11 cellular contexts compared by ENCODE assay signal in genomic region chr10:625335-625699, GRCh38.
DNase-seq lines count a peak whose midpoint lies in the region; ATAC-seq and TF ChIP-seq lines count a peak whose summit lies in the region.
"Had no signal": no experiment of that assay in that cellular context is flagged by ENCODE, and none has a peak within 500 bp of the region (broad histone marks: within the 10 kb centered on the region; RNA-seq: fewer than 3 reads in every experiment).

No MANE protein-coding gene starts in this region.

- no peaks in the 10 kb centered on the region for H3K27me3 Mint-ChIP-seq in endodermal cell (ENCODE audit: insufficient read depth)
- peaks cover 14 to 22% of the 10 kb centered on the region in 2 donors for H3K27me3 Mint-ChIP-seq in natural killer cell (ENCODE audit: low read depth in 2 of 2)

- H3K36me3 ChIP-seq in NT2/D1 (ENCODE audit: insufficient read depth, insufficient read length, low read length) (peaks cover 8% of the 10 kb centered on the region), endodermal cell (ENCODE audit: control insufficient read depth, insufficient read depth, low read length) (peaks cover 3% of the 10 kb centered on the region), mucosa of descending colon (ENCODE audit: low read depth) (no peaks in the 10 kb centered on the region)

- no peak overlapping the region for H3K4me3 ChIP-seq in NT2/D1 (ENCODE audit: insufficient read length, low read depth)
- H3K4me3 ChIP-seq in endodermal cell (ENCODE audit: low read length): no peak overlapping the region
- H3K4me3 ChIP-seq in mucosa of descending colon: no peak overlapping the region

- H3K9me3 ChIP-seq in NT2/D1 (ENCODE audit: insufficient read depth, low read length): no peaks in the 10 kb centered on the region
- no peaks in the 10 kb centered on the region for H3K9me3 ChIP-seq in endodermal cell (ENCODE audit: control insufficient read depth, low read length)
- no peaks in the 10 kb centered on the region for H3K9me3 ChIP-seq in mucosa of descending colon

- H3K36me3 Mint-ChIP-seq in endodermal cell (ENCODE audit: low read depth): peaks cover 4% of the 10 kb centered on the region
- no peaks in the 10 kb centered on the region for H3K36me3 Mint-ChIP-seq in natural killer cell

- H3K9ac ChIP-seq in NT2/D1 (ENCODE audit: insufficient read length, low read depth): peak overlapping the region; percentile 56
- peak overlapping the region; percentile 43 for H3K9ac ChIP-seq in endodermal cell (ENCODE audit: extremely low read depth, low read length, poor library complexity, severe bottlenecking)

- H3K4me1 Mint-ChIP-seq in endodermal cell: peaks cover 17% of the 10 kb centered on the region
- peaks cover 0 to 8% of the 10 kb centered on the region in 2 donors for H3K4me1 Mint-ChIP-seq in natural killer cell
- H3K4me1 Mint-ChIP-seq: activated naive CD8-positive, alpha-beta T cell treated with anti-CD3 and anti-CD28 coated beads, Interleukin-2, amount 50 U/mL, for 24 hours had no signal

- H3K27ac ChIP-seq in endodermal cell (ENCODE audit: low read depth, low read length) (peak overlapping the region; percentile 91), temporal lobe (ENCODE audit: low read depth, low read length) (peak overlapping the region; percentile 99)

- 52 to 70% methylated on average over 17 of the region's 17 CpGs for WGBS in endodermal cell (ENCODE audit: insufficient coverage in 1 of 2, insufficient read length in 1 of 2), 2 experiments

- H3K9me3 Mint-ChIP-seq in endodermal cell: no peaks in the 10 kb centered on the region
- H3K9me3 Mint-ChIP-seq in natural killer cell: no peaks in the 10 kb centered on the region
- H3K9me3 Mint-ChIP-seq: activated naive CD8-positive, alpha-beta T cell treated with anti-CD3 and anti-CD28 coated beads, Interleukin-2, amount 50 U/mL, for 24 hours had no signal

- TF ChIP-seq CTCF in endodermal cell (conservative IDR thresholded peaks at IDR 0.05) (no peak), mucosa of descending colon (IDR thresholded peaks at IDR 0.05) (no peak), GM10266 (IDR thresholded peaks at IDR 0.05; ENCODE audit: control insufficient read depth, insufficient read depth, low read depth, missing control alignments) (no peak), natural killer cell (IDR thresholded peaks at IDR 0.05) (no peak)

- H3K4me3 Mint-ChIP-seq in endodermal cell (no peak overlapping the region), natural killer cell (no peak overlapping the region)
- H3K4me3 Mint-ChIP-seq: activated naive CD8-positive, alpha-beta T cell treated with anti-CD3 and anti-CD28 coated beads, Interleukin-2, amount 50 U/mL, for 24 hours had no signal

- no peaks in the 10 kb centered on the region for H3K27me3 ChIP-seq in NT2/D1 (ENCODE audit: insufficient read depth, insufficient read length)
- H3K27me3 ChIP-seq in endodermal cell (ENCODE audit: control insufficient read depth, insufficient read depth, low read length, poor library complexity, severe bottlenecking): no peaks in the 10 kb centered on the region

- DNase-seq in NT2/D1 (ENCODE audit: low read depth, low spot score) (no peak), endodermal cell (peak; percentile 55), mucosa of descending colon (peak in 1 of 3 donors; percentile 26), GM10266 (ENCODE audit: extremely low spot score) (no peak), natural killer cell (no peak)
- DNase-seq: activated naive CD8-positive, alpha-beta T cell treated with anti-CD3 and anti-CD28 coated beads, Interleukin-2, amount 50 U/mL, for 24 hours; NCI-H446 treated with DMSO at 0.1 percent for 48 hours; stimulated activated CD4-positive, alpha-beta T cell treated with anti-CD3 and anti-CD28 coated beads, Interleukin-4, amount 100 ng/mL, for 4 hours had no signal

- peak; percentile 15 for ATAC-seq in mucosa of descending colon
- ATAC-seq in HG03521 (IDR thresholded peaks at IDR 0.05; ENCODE audit: unreplicated experiment): no peak
- no peak for ATAC-seq in natural killer cell
- ATAC-seq in GM18867 (IDR thresholded peaks at IDR 0.05; ENCODE audit: unreplicated experiment): no peak
- ATAC-seq: activated naive CD8-positive, alpha-beta T cell treated with anti-CD3 and anti-CD28 coated beads, Interleukin-2, amount 50 U/mL, for 24 hours had no signal

- H3K27ac Mint-ChIP-seq in endodermal cell (peak overlapping the region; percentile 91), natural killer cell (no peak overlapping the region)
- H3K27ac Mint-ChIP-seq: activated naive CD8-positive, alpha-beta T cell treated with anti-CD3 and anti-CD28 coated beads, Interleukin-2, amount 50 U/mL, for 24 hours had no signal

- H3K4me1 ChIP-seq in NT2/D1 (ENCODE audit: insufficient read depth, insufficient read length) (peaks cover 12% of the 10 kb centered on the region), endodermal cell (ENCODE audit: control insufficient read depth, insufficient read depth, low read length) (peaks cover 14% of the 10 kb centered on the region), mucosa of descending colon (ENCODE audit: low read depth) (peaks cover 3% of the 10 kb centered on the region)

- intact Hi-C loops in mucosa of descending colon (cut with DNase I, micrococcal nuclease) (no loop called here), natural killer cell (cut with micrococcal nuclease) (no loop called here)
